1 cellular context compared by ENCODE assay signal in the genomic region with DNA sequence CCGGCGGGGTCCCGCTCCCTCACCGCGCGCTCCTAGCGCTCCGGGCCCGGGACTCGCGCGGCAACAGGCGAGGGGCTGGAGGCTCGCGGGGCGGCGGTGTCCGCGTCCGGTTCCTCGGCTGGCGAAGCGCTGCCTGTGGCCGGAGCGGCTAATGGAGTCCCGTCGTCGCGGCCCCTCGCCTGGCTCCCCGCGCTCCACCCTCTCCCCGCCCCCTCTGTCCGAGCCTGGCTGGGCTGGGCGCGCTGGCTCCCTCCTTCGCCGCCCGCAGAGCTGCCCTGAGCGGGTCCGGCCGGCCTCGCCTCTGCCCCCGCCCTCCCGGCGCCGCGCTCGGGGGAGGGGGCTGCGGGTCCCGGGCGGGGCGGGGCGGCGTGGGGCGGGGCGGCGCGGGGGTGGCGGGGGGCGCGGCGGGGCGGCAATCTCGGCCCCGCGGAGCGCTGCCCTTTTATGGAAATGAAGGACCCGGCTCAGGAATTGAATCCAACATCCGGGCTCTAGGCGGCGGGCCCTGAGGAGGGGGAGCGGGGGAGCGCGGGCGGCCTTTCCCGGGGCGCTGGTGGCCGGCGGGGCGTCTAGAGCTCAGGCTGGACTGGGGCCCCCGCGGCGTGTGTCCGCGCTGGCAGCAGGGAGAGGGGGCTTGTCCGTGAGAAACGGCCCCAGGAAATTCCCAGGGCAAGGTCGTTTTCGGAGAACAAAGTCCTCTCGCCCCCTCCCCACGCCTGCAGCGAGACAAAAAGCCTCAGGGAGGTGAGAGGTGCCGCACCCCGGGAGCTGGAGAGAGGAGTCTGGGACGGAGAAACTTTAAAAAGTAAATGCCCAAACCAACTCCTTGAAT.
TF ChIP-seq lines count a peak whose summit lies in the region.

TSS of gene FERMT2 (minus strand) at position 153 of the 832 bp plus-strand sequence. CDS start 482 bp downstream, outside the sequence.

TF ChIP-seq in HepG2, 621 proteins besides CTCF, POLR2A, EP300 and RAD21 (continued from another document and continues in another):
- no peak for TF ChIP-seq ZBED4 (CRISPR knock-in tag; IDR thresholded peaks at IDR 0.05; ENCODE audit: borderline replicate concordance)
- no peak for TF ChIP-seq ZNF550 (CRISPR knock-in tag; IDR thresholded peaks at IDR 0.05; ENCODE audit: borderline replicate concordance)
- TF ChIP-seq PHF20 (CRISPR knock-in tag; IDR thresholded peaks at IDR 0.05): no peak
- no peak for TF ChIP-seq NPAS2 (CRISPR knock-in tag; IDR thresholded peaks at IDR 0.05; ENCODE audit: borderline replicate concordance)
- TF ChIP-seq, protein P1, sequence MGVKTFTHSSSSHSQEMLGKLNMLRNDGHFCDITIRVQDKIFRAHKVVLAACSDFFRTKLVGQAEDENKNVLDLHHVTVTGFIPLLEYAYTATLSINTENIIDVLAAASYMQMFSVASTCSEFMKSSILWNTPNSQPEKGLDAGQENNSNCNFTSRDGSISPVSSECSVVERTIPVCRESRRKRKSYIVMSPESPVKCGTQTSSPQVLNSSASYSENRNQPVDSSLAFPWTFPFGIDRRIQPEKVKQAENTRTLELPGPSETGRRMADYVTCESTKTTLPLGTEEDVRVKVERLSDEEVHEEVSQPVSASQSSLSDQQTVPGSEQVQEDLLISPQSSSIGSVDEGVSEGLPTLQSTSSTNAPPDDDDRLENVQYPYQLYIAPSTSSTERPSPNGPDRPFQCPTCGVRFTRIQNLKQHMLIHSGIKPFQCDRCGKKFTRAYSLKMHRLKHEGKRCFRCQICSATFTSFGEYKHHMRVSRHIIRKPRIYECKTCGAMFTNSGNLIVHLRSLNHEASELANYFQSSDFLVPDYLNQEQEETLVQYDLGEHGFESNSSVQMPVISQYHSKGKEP (CRISPR knock-in tag; IDR thresholded peaks at IDR 0.05): no peak
- no peak for TF ChIP-seq SETDB1 (CRISPR knock-in tag; IDR thresholded peaks at IDR 0.05; ENCODE audit: borderline replicate concordance)
- TF ChIP-seq GMEB1 (CRISPR knock-in tag; IDR thresholded peaks at IDR 0.05; ENCODE audit: borderline replicate concordance): peak; percentile 23; the same call in 1 of the 2 replicates
- no peak for TF ChIP-seq ZNF530 (CRISPR knock-in tag; IDR thresholded peaks at IDR 0.05; ENCODE audit: low read depth)
- TF ChIP-seq MATR3 (CRISPR knock-in tag; IDR thresholded peaks at IDR 0.05): no peak
- TF ChIP-seq, protein P2, sequence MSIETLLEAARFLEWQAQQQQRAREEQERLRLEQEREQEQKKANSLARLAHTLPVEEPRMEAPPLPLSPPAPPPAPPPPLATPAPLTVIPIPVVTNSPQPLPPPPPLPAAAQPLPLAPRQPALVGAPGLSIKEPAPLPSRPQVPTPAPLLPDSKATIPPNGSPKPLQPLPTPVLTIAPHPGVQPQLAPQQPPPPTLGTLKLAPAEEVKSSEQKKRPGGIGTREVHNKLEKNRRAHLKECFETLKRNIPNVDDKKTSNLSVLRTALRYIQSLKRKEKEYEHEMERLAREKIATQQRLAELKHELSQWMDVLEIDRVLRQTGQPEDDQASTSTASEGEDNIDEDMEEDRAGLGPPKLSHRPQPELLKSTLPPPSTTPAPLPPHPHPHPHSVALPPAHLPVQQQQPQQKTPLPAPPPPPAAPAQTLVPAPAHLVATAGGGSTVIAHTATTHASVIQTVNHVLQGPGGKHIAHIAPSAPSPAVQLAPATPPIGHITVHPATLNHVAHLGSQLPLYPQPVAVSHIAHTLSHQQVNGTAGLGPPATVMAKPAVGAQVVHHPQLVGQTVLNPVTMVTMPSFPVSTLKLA (IDR thresholded peaks at IDR 0.05): no peak
- TF ChIP-seq ZNF777 (CRISPR knock-in tag; IDR thresholded peaks at IDR 0.05): peak; percentile 85
- no peak for TF ChIP-seq NFE2L2 (IDR thresholded peaks at IDR 0.05; ENCODE audit: low read length)
- 0 out of 2 replicates have a peak, but pooled peaks have one; percentile 36 for TF ChIP-seq ETS1 (CRISPR knock-in tag; IDR thresholded peaks at IDR 0.05)
- TF ChIP-seq, protein P3, sequence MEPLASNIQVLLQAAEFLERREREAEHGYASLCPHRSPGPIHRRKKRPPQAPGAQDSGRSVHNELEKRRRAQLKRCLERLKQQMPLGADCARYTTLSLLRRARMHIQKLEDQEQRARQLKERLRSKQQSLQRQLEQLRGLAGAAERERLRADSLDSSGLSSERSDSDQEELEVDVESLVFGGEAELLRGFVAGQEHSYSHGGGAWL (CRISPR knock-in tag; IDR thresholded peaks at IDR 0.05): peak; percentile 51; the same call in 1 of the 2 replicates
- no peak for TF ChIP-seq HOMEZ (CRISPR knock-in tag; IDR thresholded peaks at IDR 0.05; ENCODE audit: low read depth)
- no peak for TF ChIP-seq ARID2 (CRISPR knock-in tag; IDR thresholded peaks at IDR 0.05; ENCODE audit: borderline replicate concordance)
- TF ChIP-seq FOXO4 (CRISPR knock-in tag; conservative IDR thresholded peaks at IDR 0.05): no peak
- no peak for TF ChIP-seq ZSCAN12 (CRISPR knock-in tag; IDR thresholded peaks at IDR 0.05)
- no peak for TF ChIP-seq FUBP1 (CRISPR knock-in tag; IDR thresholded peaks at IDR 0.05; ENCODE audit: borderline replicate concordance)
- TF ChIP-seq HIVEP1 (CRISPR knock-in tag; IDR thresholded peaks at IDR 0.05): no peak
- no peak for TF ChIP-seq NR2F6 (IDR thresholded peaks at IDR 0.05)
- TF ChIP-seq NR2F6 (CRISPR knock-in tag; IDR thresholded peaks at IDR 0.05): no peak
- TF ChIP-seq KLF12 (CRISPR knock-in tag; IDR thresholded peaks at IDR 0.05; ENCODE audit: borderline replicate concordance): peak; percentile 63; the same call in 1 of the 2 replicates
- no peak for TF ChIP-seq ZNF275 (CRISPR knock-in tag; IDR thresholded peaks at IDR 0.05; ENCODE audit: borderline replicate concordance)
- TF ChIP-seq NKX3-1 (CRISPR knock-in tag; IDR thresholded peaks at IDR 0.05): no peak; the same call in 1 of the 2 replicates
- TF ChIP-seq, protein P4, sequence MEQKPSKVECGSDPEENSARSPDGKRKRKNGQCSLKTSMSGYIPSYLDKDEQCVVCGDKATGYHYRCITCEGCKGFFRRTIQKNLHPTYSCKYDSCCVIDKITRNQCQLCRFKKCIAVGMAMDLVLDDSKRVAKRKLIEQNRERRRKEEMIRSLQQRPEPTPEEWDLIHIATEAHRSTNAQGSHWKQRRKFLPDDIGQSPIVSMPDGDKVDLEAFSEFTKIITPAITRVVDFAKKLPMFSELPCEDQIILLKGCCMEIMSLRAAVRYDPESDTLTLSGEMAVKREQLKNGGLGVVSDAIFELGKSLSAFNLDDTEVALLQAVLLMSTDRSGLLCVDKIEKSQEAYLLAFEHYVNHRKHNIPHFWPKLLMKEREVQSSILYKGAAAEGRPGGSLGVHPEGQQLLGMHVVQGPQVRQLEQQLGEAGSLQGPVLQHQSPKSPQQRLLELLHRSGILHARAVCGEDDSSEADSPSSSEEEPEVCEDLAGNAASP (CRISPR knock-in tag; IDR thresholded peaks at IDR 0.05; ENCODE audit: borderline replicate concordance): no peak
- no peak for TF ChIP-seq ZNF713 (CRISPR knock-in tag; IDR thresholded peaks at IDR 0.05)
- no peak for TF ChIP-seq ZNF17 (CRISPR knock-in tag; IDR thresholded peaks at IDR 0.05)
- TF ChIP-seq, protein P5, sequence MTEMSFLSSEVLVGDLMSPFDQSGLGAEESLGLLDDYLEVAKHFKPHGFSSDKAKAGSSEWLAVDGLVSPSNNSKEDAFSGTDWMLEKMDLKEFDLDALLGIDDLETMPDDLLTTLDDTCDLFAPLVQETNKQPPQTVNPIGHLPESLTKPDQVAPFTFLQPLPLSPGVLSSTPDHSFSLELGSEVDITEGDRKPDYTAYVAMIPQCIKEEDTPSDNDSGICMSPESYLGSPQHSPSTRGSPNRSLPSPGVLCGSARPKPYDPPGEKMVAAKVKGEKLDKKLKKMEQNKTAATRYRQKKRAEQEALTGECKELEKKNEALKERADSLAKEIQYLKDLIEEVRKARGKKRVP (CRISPR knock-in tag; IDR thresholded peaks at IDR 0.05): peak in 1 of 2 experiments; percentile 46; a peak in 1 of 4 replicates
- TF ChIP-seq ZNF768 (CRISPR knock-in tag; IDR thresholded peaks at IDR 0.05): no peak; the same call in none of the 2 replicates
- no peak; the same call in 1 of the 2 replicates for TF ChIP-seq ZNF430 (CRISPR knock-in tag; IDR thresholded peaks at IDR 0.05)
- no peak for TF ChIP-seq SMAD3 (CRISPR knock-in tag; IDR thresholded peaks at IDR 0.05)
- no peak for TF ChIP-seq ZSCAN21 (CRISPR knock-in tag; IDR thresholded peaks at IDR 0.05; ENCODE audit: borderline replicate concordance)
